ENCODE assay signal across 1 cellular context in the genomic region with DNA sequence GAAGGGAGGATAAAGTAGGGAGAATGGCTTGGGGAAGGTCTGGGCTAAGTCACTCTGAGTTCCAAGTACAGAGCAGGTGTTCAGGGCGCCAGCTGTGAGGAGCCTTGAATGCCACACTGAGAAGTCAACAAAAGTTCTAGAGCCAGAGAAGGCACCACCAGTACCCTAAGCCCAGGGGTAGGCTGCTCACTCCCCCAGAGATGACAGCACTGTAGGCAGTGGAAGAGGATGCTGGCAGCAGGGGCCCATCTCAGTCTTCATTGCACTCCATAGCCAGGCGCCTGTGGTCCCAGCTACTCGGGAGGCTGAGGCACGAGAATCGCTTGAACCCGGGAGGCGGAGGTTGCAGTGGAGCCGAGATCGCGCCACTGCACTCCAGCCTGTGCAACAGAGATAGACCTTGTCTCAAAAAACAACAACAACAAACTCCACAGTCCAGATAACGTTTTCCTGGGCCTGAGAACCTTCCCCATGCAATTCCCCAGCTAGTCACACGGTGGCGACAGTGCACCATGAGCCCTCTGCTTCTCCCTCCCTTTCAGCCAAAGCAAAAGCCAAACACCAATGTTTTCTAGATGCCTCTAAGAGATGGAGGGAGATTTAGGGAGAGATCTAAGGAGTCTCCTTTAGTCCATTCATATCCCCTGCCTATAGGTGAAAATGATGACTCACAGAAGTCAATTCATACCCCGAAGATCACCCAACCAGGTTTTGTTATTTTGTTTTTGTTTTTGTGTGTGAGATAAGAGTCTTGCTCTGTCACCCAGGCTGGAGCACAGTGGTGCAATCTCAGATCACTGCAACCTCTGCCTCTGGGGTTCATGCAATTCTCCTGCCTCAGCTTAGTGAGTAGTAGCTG.
A peak's percentile ranks its signal among the peaks of the same experiment; 100 is the strongest.
TF ChIP-seq lines count a peak whose summit lies in the region.

No MANE protein-coding gene starts in this region.

TF ChIP-seq in K562, 482 proteins besides CTCF, POLR2A, EP300 and RAD21 (continued from another document and continues in another):
- TF ChIP-seq HDAC1 (IDR thresholded peaks at IDR 0.05) (peak in 1 of 2 experiments; percentile 86; a peak in 2 of 4 replicates), ATF7 (IDR thresholded peaks at IDR 0.05) (peak; percentile 61), MEF2A (IDR thresholded peaks at IDR 0.05; ENCODE audit: control insufficient read depth, low read depth, low read length) (no peak), RBM15 (IDR thresholded peaks at IDR 0.05; ENCODE audit: insufficient read depth, low read length) (no peak), TBP (optimal IDR thresholded peaks at IDR 0.05; ENCODE audit: low read depth, low read length) (no peak), MYNN (IDR thresholded peaks at IDR 0.05) (peak; percentile 67; the same call in 1 of the 2 replicates), MYNN (CRISPR knock-in tag; IDR thresholded peaks at IDR 0.05) (no peak), NFYB (IDR thresholded peaks at IDR 0.05; ENCODE audit: extremely low read depth, insufficient read length) (no peak), ZNF76 (CRISPR knock-in tag; IDR thresholded peaks at IDR 0.05; ENCODE audit: borderline replicate concordance) (no peak), LCOR (CRISPR knock-in tag; IDR thresholded peaks at IDR 0.05) (peak; percentile 52; the same call in 1 of the 2 replicates), POLR2H (tag; IDR thresholded peaks at IDR 0.05; ENCODE audit: low read depth) (no peak), MXI1 (IDR thresholded peaks at IDR 0.05; ENCODE audit: low read depth, low read length) (no peak), KDM4B (IDR thresholded peaks at IDR 0.05; ENCODE audit: borderline replicate concordance in 2 of 2, low read depth in 1 of 2) (peak in 1 of 2 experiments; percentile 51; a peak in 1 of 4 replicates), NFATC3 (IDR thresholded peaks at IDR 0.05) (no peak), SMARCA4 (IDR thresholded peaks at IDR 0.05) (peak; percentile 67), HNRNPL (IDR thresholded peaks at IDR 0.05; ENCODE audit: low read depth, low read length) (no peak), MTF1 (CRISPR knock-in tag; IDR thresholded peaks at IDR 0.05; ENCODE audit: borderline replicate concordance) (no peak), CAMTA2 (CRISPR knock-in tag; conservative IDR thresholded peaks at IDR 0.05) (no peak), ZBTB1 (CRISPR knock-in tag; IDR thresholded peaks at IDR 0.05; ENCODE audit: borderline replicate concordance, low read depth) (no peak), STAT5A (IDR thresholded peaks at IDR 0.05; ENCODE audit: borderline replicate concordance, low read length) (0 out of 2 replicates have a peak, but pooled peaks have one; percentile 33), ZBED1 (IDR thresholded peaks at IDR 0.05) (no peak), SMARCE1 (IDR thresholded peaks at IDR 0.05) (peak; percentile 61), HDAC8 (tag; IDR thresholded peaks at IDR 0.05) (no peak), STAG1 (CRISPR knock-in tag; IDR thresholded peaks at IDR 0.05; ENCODE audit: borderline replicate concordance) (peak; percentile 93), COPS2 (conservative IDR thresholded peaks at IDR 0.05) (no peak), EP400 (IDR thresholded peaks at IDR 0.05) (peak; percentile 44), ETV1 (tag; conservative IDR thresholded peaks at IDR 0.05; ENCODE audit: low read depth) (no peak), SRF (CRISPR knock-in tag; IDR thresholded peaks at IDR 0.05) (no peak)
- TF ChIP-seq, protein P1, sequence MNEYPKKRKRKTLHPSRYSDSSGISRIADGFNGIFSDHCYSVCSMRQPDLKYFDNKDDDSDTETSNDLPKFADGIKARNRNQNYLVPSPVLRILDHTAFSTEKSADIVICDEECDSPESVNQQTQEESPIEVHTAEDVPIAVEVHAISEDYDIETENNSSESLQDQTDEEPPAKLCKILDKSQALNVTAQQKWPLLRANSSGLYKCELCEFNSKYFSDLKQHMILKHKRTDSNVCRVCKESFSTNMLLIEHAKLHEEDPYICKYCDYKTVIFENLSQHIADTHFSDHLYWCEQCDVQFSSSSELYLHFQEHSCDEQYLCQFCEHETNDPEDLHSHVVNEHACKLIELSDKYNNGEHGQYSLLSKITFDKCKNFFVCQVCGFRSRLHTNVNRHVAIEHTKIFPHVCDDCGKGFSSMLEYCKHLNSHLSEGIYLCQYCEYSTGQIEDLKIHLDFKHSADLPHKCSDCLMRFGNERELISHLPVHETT (CRISPR knock-in tag; conservative IDR thresholded peaks at IDR 0.05 in 1 of 2, IDR thresholded peaks at IDR 0.05 in 1 of 2), result no peak
- TF ChIP-seq, protein P2, sequence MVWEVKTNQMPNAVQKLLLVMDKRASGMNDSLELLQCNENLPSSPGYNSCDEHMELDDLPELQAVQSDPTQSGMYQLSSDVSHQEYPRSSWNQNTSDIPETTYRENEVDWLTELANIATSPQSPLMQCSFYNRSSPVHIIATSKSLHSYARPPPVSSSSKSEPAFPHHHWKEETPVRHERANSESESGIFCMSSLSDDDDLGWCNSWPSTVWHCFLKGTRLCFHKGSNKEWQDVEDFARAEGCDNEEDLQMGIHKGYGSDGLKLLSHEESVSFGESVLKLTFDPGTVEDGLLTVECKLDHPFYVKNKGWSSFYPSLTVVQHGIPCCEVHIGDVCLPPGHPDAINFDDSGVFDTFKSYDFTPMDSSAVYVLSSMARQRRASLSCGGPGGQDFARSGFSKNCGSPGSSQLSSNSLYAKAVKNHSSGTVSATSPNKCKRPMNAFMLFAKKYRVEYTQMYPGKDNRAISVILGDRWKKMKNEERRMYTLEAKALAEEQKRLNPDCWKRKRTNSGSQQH (CRISPR knock-in tag; IDR thresholded peaks at IDR 0.05), result no peak
- TF ChIP-seq, protein P3, sequence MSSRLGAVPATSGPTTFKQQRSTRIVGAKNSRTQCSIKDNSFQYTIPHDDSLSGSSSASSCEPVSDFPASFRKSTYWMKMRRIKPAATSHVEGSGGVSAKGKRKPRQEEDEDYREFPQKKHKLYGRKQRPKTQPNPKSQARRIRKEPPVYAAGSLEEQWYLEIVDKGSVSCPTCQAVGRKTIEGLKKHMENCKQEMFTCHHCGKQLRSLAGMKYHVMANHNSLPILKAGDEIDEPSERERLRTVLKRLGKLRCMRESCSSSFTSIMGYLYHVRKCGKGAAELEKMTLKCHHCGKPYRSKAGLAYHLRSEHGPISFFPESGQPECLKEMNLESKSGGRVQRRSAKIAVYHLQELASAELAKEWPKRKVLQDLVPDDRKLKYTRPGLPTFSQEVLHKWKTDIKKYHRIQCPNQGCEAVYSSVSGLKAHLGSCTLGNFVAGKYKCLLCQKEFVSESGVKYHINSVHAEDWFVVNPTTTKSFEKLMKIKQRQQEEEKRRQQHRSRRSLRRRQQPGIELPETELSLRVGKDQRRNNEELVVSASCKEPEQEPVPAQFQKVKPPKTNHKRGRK (tag; IDR thresholded peaks at IDR 0.05), result no peak
- TF ChIP-seq, protein P4, sequence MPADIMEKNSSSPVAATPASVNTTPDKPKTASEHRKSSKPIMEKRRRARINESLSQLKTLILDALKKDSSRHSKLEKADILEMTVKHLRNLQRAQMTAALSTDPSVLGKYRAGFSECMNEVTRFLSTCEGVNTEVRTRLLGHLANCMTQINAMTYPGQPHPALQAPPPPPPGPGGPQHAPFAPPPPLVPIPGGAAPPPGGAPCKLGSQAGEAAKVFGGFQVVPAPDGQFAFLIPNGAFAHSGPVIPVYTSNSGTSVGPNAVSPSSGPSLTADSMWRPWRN (IDR thresholded peaks at IDR 0.05; ENCODE audit: low read depth), result no peak
- TF ChIP-seq, protein P5, sequence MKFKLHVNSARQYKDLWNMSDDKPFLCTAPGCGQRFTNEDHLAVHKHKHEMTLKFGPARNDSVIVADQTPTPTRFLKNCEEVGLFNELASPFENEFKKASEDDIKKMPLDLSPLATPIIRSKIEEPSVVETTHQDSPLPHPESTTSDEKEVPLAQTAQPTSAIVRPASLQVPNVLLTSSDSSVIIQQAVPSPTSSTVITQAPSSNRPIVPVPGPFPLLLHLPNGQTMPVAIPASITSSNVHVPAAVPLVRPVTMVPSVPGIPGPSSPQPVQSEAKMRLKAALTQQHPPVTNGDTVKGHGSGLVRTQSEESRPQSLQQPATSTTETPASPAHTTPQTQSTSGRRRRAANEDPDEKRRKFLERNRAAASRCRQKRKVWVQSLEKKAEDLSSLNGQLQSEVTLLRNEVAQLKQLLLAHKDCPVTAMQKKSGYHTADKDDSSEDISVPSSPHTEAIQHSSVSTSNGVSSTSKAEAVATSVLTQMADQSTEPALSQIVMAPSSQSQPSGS (CRISPR knock-in tag; IDR thresholded peaks at IDR 0.05), result no peak
- TF ChIP-seq, protein P6, sequence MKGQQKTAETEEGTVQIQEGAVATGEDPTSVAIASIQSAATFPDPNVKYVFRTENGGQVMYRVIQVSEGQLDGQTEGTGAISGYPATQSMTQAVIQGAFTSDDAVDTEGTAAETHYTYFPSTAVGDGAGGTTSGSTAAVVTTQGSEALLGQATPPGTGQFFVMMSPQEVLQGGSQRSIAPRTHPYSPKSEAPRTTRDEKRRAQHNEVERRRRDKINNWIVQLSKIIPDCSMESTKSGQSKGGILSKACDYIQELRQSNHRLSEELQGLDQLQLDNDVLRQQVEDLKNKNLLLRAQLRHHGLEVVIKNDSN (CRISPR knock-in tag; IDR thresholded peaks at IDR 0.05), result no peak; the same call in 1 of the 2 replicates
- TF ChIP-seq, protein P7, sequence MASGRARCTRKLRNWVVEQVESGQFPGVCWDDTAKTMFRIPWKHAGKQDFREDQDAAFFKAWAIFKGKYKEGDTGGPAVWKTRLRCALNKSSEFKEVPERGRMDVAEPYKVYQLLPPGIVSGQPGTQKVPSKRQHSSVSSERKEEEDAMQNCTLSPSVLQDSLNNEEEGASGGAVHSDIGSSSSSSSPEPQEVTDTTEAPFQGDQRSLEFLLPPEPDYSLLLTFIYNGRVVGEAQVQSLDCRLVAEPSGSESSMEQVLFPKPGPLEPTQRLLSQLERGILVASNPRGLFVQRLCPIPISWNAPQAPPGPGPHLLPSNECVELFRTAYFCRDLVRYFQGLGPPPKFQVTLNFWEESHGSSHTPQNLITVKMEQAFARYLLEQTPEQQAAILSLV (tag; IDR thresholded peaks at IDR 0.05), result no peak
- TF ChIP-seq, protein P8, sequence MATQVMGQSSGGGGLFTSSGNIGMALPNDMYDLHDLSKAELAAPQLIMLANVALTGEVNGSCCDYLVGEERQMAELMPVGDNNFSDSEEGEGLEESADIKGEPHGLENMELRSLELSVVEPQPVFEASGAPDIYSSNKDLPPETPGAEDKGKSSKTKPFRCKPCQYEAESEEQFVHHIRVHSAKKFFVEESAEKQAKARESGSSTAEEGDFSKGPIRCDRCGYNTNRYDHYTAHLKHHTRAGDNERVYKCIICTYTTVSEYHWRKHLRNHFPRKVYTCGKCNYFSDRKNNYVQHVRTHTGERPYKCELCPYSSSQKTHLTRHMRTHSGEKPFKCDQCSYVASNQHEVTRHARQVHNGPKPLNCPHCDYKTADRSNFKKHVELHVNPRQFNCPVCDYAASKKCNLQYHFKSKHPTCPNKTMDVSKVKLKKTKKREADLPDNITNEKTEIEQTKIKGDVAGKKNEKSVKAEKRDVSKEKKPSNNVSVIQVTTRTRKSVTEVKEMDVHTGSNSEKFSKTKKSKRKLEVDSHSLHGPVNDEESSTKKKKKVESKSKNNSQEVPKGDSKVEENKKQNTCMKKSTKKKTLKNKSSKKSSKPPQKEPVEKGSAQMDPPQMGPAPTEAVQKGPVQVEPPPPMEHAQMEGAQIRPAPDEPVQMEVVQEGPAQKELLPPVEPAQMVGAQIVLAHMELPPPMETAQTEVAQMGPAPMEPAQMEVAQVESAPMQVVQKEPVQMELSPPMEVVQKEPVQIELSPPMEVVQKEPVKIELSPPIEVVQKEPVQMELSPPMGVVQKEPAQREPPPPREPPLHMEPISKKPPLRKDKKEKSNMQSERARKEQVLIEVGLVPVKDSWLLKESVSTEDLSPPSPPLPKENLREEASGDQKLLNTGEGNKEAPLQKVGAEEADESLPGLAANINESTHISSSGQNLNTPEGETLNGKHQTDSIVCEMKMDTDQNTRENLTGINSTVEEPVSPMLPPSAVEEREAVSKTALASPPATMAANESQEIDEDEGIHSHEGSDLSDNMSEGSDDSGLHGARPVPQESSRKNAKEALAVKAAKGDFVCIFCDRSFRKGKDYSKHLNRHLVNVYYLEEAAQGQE (CRISPR knock-in tag; IDR thresholded peaks at IDR 0.05; ENCODE audit: low read depth), result no peak
- TF ChIP-seq, protein P9, sequence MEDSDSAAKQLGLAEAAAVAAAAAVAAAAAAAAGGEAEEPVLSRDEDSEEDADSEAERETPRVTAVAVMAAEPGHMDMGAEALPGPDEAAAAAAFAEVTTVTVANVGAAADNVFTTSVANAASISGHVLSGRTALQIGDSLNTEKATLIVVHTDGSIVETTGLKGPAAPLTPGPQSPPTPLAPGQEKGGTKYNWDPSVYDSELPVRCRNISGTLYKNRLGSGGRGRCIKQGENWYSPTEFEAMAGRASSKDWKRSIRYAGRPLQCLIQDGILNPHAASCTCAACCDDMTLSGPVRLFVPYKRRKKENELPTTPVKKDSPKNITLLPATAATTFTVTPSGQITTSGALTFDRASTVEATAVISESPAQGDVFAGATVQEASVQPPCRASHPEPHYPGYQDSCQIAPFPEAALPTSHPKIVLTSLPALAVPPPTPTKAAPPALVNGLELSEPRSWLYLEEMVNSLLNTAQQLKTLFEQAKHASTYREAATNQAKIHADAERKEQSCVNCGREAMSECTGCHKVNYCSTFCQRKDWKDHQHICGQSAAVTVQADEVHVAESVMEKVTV (CRISPR knock-in tag; IDR thresholded peaks at IDR 0.05), result peak; percentile 95
- TF ChIP-seq, protein P10, sequence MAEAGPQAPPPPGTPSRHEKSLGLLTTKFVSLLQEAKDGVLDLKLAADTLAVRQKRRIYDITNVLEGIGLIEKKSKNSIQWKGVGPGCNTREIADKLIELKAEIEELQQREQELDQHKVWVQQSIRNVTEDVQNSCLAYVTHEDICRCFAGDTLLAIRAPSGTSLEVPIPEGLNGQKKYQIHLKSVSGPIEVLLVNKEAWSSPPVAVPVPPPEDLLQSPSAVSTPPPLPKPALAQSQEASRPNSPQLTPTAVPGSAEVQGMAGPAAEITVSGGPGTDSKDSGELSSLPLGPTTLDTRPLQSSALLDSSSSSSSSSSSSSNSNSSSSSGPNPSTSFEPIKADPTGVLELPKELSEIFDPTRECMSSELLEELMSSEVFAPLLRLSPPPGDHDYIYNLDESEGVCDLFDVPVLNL (CRISPR knock-in tag; IDR thresholded peaks at IDR 0.05; ENCODE audit: low read depth), result no peak
- TF ChIP-seq, protein P11, sequence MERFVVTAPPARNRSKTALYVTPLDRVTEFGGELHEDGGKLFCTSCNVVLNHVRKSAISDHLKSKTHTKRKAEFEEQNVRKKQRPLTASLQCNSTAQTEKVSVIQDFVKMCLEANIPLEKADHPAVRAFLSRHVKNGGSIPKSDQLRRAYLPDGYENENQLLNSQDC (CRISPR knock-in tag; IDR thresholded peaks at IDR 0.05), result no peak
- TF ChIP-seq, protein P12, sequence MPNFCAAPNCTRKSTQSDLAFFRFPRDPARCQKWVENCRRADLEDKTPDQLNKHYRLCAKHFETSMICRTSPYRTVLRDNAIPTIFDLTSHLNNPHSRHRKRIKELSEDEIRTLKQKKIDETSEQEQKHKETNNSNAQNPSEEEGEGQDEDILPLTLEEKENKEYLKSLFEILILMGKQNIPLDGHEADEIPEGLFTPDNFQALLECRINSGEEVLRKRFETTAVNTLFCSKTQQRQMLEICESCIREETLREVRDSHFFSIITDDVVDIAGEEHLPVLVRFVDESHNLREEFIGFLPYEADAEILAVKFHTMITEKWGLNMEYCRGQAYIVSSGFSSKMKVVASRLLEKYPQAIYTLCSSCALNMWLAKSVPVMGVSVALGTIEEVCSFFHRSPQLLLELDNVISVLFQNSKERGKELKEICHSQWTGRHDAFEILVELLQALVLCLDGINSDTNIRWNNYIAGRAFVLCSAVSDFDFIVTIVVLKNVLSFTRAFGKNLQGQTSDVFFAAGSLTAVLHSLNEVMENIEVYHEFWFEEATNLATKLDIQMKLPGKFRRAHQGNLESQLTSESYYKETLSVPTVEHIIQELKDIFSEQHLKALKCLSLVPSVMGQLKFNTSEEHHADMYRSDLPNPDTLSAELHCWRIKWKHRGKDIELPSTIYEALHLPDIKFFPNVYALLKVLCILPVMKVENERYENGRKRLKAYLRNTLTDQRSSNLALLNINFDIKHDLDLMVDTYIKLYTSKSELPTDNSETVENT (CRISPR knock-in tag; IDR thresholded peaks at IDR 0.05), result no peak
